9 cellular contexts compared by ENCODE assay signal in the genomic region with DNA sequence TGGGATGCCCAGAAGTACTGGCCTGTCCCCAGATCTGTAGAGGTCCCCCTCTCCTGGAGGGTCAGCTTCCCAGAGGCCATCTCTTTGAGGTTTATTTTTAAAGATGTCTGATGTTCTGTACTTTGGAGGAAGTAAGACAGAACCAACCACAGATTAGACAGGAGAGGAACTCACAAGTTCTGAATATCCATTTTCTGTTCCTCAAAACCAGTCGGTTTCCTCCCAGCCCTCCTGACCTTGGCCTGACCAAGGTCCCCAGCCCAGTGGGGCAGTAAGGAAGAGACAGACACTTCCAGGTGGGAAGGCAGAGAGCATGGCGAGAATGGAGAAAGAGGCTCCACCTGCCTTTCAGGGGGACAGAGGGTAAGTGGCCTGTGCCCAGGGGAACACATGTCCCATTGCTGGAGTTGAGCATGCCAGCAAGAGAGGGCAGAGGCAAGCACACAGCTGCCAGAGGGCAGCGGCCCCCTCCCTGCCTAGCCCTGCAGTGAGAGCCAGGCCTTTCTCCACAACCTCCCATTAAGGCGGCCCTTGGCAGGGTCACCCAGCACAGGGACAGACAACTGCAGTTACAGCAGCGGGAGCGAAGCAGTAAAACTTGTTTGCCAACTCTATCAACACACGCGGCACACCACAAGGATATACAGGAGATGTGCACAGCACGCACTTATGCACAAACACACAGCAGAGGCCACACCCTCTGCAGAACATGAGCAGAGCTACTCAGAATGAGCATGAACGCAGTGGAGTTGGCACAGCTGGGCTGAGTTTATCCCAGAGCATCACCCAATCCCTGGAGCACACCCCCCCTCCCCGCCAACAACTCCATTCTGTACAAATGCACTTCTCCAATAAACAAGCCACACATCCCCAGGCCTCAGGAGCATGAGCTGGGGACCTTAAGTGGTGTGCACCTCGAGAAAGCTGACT. TPM values are rescaled to one million over a fixed set of nuclear protein-coding genes. Genes with fewer than 3 reads are reported as not detected.
DNase-seq lines count a peak whose midpoint lies in the region; ATAC-seq lines count a peak whose summit lies in the region.
"Had no signal": no experiment of that assay in that cellular context is flagged by ENCODE, and none has a peak within 500 bp of the region (broad histone marks: within the 10 kb centered on the region; RNA-seq: fewer than 3 reads in every experiment).

No MANE protein-coding gene starts in this region.

- H3K27me3 ChIP-seq in muscle layer of duodenum (ENCODE audit: low read depth, low read length) (no peaks in the 10 kb centered on the region), aorta (ENCODE audit: control insufficient read depth in 1 of 2, insufficient read depth in 2 of 2, low read length in 1 of 2) (no peaks in the 10 kb centered on the region)

- peaks cover 20 to 48% of the 10 kb centered on the region in 2 donors for H3K4me1 ChIP-seq in muscle layer of duodenum (ENCODE audit: control insufficient read depth in 1 of 2, insufficient read depth in 2 of 2, low read length in 2 of 2)
- H3K4me1 ChIP-seq in aorta (ENCODE audit: control insufficient read depth in 1 of 2, insufficient read depth in 2 of 2, low read length in 2 of 2) = no peaks in the 10 kb centered on the region

- intact Hi-C loops in aorta (cut with DNase I) = no loop called here

- no peaks in the 10 kb centered on the region for H3K36me3 ChIP-seq in muscle layer of duodenum (ENCODE audit: control insufficient read depth in 1 of 2, insufficient read depth in 2 of 2, low read length in 2 of 2)
- no peaks in the 10 kb centered on the region for H3K36me3 ChIP-seq in aorta (ENCODE audit: control insufficient read depth in 1 of 2, insufficient read depth in 2 of 2, low read length in 1 of 2)

- H3K4me1 Mint-ChIP-seq in stimulated activated naive CD8-positive, alpha-beta T cell treated with anti-CD3 and anti-CD28 coated beads, Interleukin-15, amount 100 ng/mL, for 72 hours = peaks cover 28% of the 10 kb centered on the region

- no peaks in the 10 kb centered on the region for H3K9me3 Mint-ChIP-seq in stimulated activated naive CD8-positive, alpha-beta T cell treated with anti-CD3 and anti-CD28 coated beads, Interleukin-15, amount 100 ng/mL, for 72 hours

- peak overlapping the region in 1 of 2 donors; percentile 42 for H3K4me3 ChIP-seq in muscle layer of duodenum (ENCODE audit: low read depth in 1 of 2, low read length in 2 of 2)
- no peak overlapping the region for H3K4me3 ChIP-seq in aorta (ENCODE audit: low read length in 2 of 2)

- no peak for DNase-seq in stimulated activated naive CD8-positive, alpha-beta T cell treated with anti-CD3 and anti-CD28 coated beads, Interleukin-15, amount 100 ng/mL, for 72 hours
- no peak for DNase-seq in stimulated activated naive CD8-positive, alpha-beta T cell treated with anti-CD3 and anti-CD28 coated beads, Interleukin-15, Interleukin-2, amounts not matched to agents 100 U/mL and 50 U/mL, for 24 hours
- peak in 44 of 61 donors; percentile 25 to 83 (median 62) for DNase-seq in caudate nucleus (lab: John Stamatoyannopoulos, UW)
- DNase-seq in aorta = no peak
- no peak for DNase-seq in stimulated activated CD8-positive, alpha-beta memory T cell treated with anti-CD3 and anti-CD28 coated beads, Interleukin-4, amount 100 ng/mL, for 48 hours
- no peak for DNase-seq in NCI-H187 (lab: John Stamatoyannopoulos, UW)
- DNase-seq in NAMALWA (ENCODE audit: low spot score) = no peak
- DNase-seq: NCI-H524 treated with DMSO at 0.1 percent for 48 hours had no signal

- no peaks in the 10 kb centered on the region for H3K27me3 Mint-ChIP-seq in stimulated activated naive CD8-positive, alpha-beta T cell treated with anti-CD3 and anti-CD28 coated beads, Interleukin-15, amount 100 ng/mL, for 72 hours

- WGBS in aorta, 2 donors = 22 to 23% methylated on average over 12 of the region's 12 CpGs

- H3K4me3 Mint-ChIP-seq in stimulated activated naive CD8-positive, alpha-beta T cell treated with anti-CD3 and anti-CD28 coated beads, Interleukin-15, amount 100 ng/mL, for 72 hours = no peak overlapping the region

- H3K27ac ChIP-seq in caudate nucleus (ENCODE audit: low read depth, low read length) = peak overlapping the region; percentile 60
- peak overlapping the region; percentile 41 for H3K27ac ChIP-seq in muscle layer of duodenum (ENCODE audit: low read length)
- peak overlapping the region; percentile 40 to 55 for H3K27ac ChIP-seq in aorta (ENCODE audit: low read depth in 1 of 2, low read length in 2 of 2)

- H3K9me3 ChIP-seq in muscle layer of duodenum (ENCODE audit: control insufficient read depth in 1 of 2, low read length in 2 of 2) = no peaks in the 10 kb centered on the region
- H3K9me3 ChIP-seq in aorta (ENCODE audit: control insufficient read depth, low read length) = no peaks in the 10 kb centered on the region

- peak; percentile 19 for ATAC-seq in stimulated activated naive CD8-positive, alpha-beta T cell treated with anti-CD3 and anti-CD28 coated beads, Interleukin-15, amount 100 ng/mL, for 72 hours
- no peak for ATAC-seq in stimulated activated naive CD8-positive, alpha-beta T cell treated with anti-CD3 and anti-CD28 coated beads, Interleukin-15, Interleukin-2, amounts not matched to agents 100 U/mL and 50 U/mL, for 24 hours
- peak; percentile 6 for ATAC-seq in aorta (ENCODE audit: low FRiP score)

- peak overlapping the region; percentile 54 to 74 for H3K27ac Mint-ChIP-seq in stimulated activated naive CD8-positive, alpha-beta T cell treated with anti-CD3 and anti-CD28 coated beads, Interleukin-15, amount 100 ng/mL, for 72 hours

RNA-seq across cellular contexts. Expression of gene SEMA4C, which starts 18.5 kb away (rescaled TPM):
- total RNA-seq in aorta = 10 to 100 TPM; 49.6 to 55.6 TPM
- 10 to 100 TPM in 1 of 2 donors, 1 to 10 TPM in 1; 6.1 to 38.8 TPM for polyA plus RNA-seq in aorta

RNA-seq across cellular contexts. Expression of gene ANKRD39, which starts 30.5 kb away (rescaled TPM):
- 10 to 100 TPM in 1 of 2 donors, 1 to 10 TPM in 1; 10.0 to 12.7 TPM for total RNA-seq in aorta
- polyA plus RNA-seq in aorta = 10 to 100 TPM; 14.0 to 20.5 TPM

RNA-seq across cellular contexts. Expression of gene ANKRD23, which starts 44.5 kb away (rescaled TPM):
- total RNA-seq in aorta = 1 to 10 TPM; 4.6 to 5.4 TPM
- 1 to 10 TPM in 1 of 2 donors, not detected in 1; 5.3 TPM for polyA plus RNA-seq in aorta

Comparison
In these comparisons a context has a peak if more than half of its experiments do, and no peak if none do; other contexts are left out.
1. DNase-seq: peak in caudate nucleus (44 of 61); none in stimulated activated naive CD8-positive, alpha-beta T cell treated with anti-CD3 and anti-CD28 coated beads, Interleukin-15, amount 100 ng/mL, for 72 hours (0 of 2), stimulated activated naive CD8-positive, alpha-beta T cell treated with anti-CD3 and anti-CD28 coated beads, Interleukin-15, Interleukin-2, amounts not matched to agents 100 U/mL and 50 U/mL, for 24 hours (single experiment), aorta (0 of 2), stimulated activated CD8-positive, alpha-beta memory T cell treated with anti-CD3 and anti-CD28 coated beads, Interleukin-4, amount 100 ng/mL, for 48 hours (single experiment), NCI-H187 (0 of 2) and NAMALWA (single experiment).
2. Peak in every context shown above with its lines, with median percentiles within 50 percentile points of each other: H3K27ac ChIP-seq.